Comparison of ENCODE assay signal across 26 cellular contexts in genomic region chr14:76121089-76121748, GRCh38.
"Had no signal": no experiment of that assay in that cellular context is flagged by ENCODE, and none has a peak within 500 bp of the region (broad histone marks: within the 10 kb centered on the region; RNA-seq: fewer than 3 reads in every experiment).

No MANE protein-coding gene starts in this region.

- H3K79me2 ChIP-seq: hepatocyte had no signal

- H3K9me3 ChIP-seq: colonic mucosa, left lung, stomach, testis had no signal

- H3K4me2 ChIP-seq: hepatocyte, smooth muscle cell had no signal

- H3K36me3 ChIP-seq: colonic mucosa, left lung, stomach had no signal

- H3K27me3 ChIP-seq: colonic mucosa, dorsolateral prefrontal cortex, hepatocyte, left lung, testis had no signal

- H2AFZ ChIP-seq: hepatocyte had no signal

- H3K27ac ChIP-seq: colonic mucosa, dorsolateral prefrontal cortex, hepatocyte, left lung, stomach, testis had no signal

- ATAC-seq: activated CD4-positive, alpha-beta T cell treated with anti-CD3 and anti-CD28 coated beads for 36 hours; effector memory CD8-positive, alpha-beta T cell; esophagus mucosa; left lung; naive thymus-derived CD4-positive, alpha-beta T cell; sciatic nerve; stimulated activated memory B cell treated with anti-CD40 and anti-IgM and Interleukin-4, amounts not matched to agents 10 μg/mL and 1 μg/mL and 100 μg/mL, for 72 hours had no signal

- H3K4me3 ChIP-seq: colonic mucosa, dorsolateral prefrontal cortex, hepatocyte, left lung, lung, smooth muscle cell, stomach, testis had no signal

- H3K4me1 ChIP-seq: colonic mucosa, left lung, stomach, testis had no signal

- DNase-seq: activated B cell treated with CpG ODN at 0.5 μM for 24 hours; activated CD4-positive, alpha-beta T cell treated with anti-CD3 and anti-CD28 coated beads for 36 hours; activated CD4-positive, alpha-beta T cell treated with anti-CD3 and anti-CD28 coated beads, Interleukin-2, amount 50 U/mL, for 4 hours; activated naive CD4-positive, alpha-beta T cell treated with anti-CD3 and anti-CD28 coated beads for 36 hours; activated naive CD8-positive, alpha-beta T cell treated with anti-CD3 and anti-CD28 coated beads, Interleukin-2, amount 10 ng/mL, durations not matched to agents 7 days and 5 days; activated T-cell treated with anti-CD3 and anti-CD28 coated beads, Interleukin-2, amount 50 U/mL, for 48 hours; amniotic stem cell; colonic mucosa; dorsolateral prefrontal cortex; effector memory CD8-positive, alpha-beta T cell; foreskin melanocyte; glutamatergic neuron; immature natural killer cell; kidney glomerular epithelial cell; left lung; naive thymus-derived CD4-positive, alpha-beta T cell; occipital lobe; stimulated activated CD4-positive, alpha-beta T cell treated with anti-CD3 and anti-CD28 coated beads, Interleukin-15, amount 100 ng/mL, for 24 hours; stomach; testis had no signal
